Comparison of ENCODE assay signal across 1 cellular context in genomic region chr11:473415-473814, GRCh38.
TF ChIP-seq lines count a peak whose summit lies in the region.

No MANE protein-coding gene starts in this region.

TF ChIP-seq in WTC11, 78 proteins besides CTCF, POLR2A, EP300 and RAD21 (continued from another document):
- TF ChIP-seq KAT7 (CRISPR knock-in tag; IDR thresholded peaks at IDR 0.05; ENCODE audit: borderline replicate concordance): no peak
- no peak for TF ChIP-seq PRRX2 (CRISPR knock-in tag; IDR thresholded peaks at IDR 0.05)
- TF ChIP-seq, protein P1, sequence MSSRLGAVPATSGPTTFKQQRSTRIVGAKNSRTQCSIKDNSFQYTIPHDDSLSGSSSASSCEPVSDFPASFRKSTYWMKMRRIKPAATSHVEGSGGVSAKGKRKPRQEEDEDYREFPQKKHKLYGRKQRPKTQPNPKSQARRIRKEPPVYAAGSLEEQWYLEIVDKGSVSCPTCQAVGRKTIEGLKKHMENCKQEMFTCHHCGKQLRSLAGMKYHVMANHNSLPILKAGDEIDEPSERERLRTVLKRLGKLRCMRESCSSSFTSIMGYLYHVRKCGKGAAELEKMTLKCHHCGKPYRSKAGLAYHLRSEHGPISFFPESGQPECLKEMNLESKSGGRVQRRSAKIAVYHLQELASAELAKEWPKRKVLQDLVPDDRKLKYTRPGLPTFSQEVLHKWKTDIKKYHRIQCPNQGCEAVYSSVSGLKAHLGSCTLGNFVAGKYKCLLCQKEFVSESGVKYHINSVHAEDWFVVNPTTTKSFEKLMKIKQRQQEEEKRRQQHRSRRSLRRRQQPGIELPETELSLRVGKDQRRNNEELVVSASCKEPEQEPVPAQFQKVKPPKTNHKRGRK (CRISPR knock-in tag; IDR thresholded peaks at IDR 0.05; ENCODE audit: borderline replicate concordance): no peak
- no peak for TF ChIP-seq TP53 (CRISPR knock-in tag; IDR thresholded peaks at IDR 0.05)
- TF ChIP-seq, protein P2, sequence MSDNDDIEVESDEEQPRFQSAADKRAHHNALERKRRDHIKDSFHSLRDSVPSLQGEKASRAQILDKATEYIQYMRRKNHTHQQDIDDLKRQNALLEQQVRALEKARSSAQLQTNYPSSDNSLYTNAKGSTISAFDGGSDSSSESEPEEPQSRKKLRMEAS (CRISPR knock-in tag; IDR thresholded peaks at IDR 0.05): no peak
- TF ChIP-seq, protein P3, sequence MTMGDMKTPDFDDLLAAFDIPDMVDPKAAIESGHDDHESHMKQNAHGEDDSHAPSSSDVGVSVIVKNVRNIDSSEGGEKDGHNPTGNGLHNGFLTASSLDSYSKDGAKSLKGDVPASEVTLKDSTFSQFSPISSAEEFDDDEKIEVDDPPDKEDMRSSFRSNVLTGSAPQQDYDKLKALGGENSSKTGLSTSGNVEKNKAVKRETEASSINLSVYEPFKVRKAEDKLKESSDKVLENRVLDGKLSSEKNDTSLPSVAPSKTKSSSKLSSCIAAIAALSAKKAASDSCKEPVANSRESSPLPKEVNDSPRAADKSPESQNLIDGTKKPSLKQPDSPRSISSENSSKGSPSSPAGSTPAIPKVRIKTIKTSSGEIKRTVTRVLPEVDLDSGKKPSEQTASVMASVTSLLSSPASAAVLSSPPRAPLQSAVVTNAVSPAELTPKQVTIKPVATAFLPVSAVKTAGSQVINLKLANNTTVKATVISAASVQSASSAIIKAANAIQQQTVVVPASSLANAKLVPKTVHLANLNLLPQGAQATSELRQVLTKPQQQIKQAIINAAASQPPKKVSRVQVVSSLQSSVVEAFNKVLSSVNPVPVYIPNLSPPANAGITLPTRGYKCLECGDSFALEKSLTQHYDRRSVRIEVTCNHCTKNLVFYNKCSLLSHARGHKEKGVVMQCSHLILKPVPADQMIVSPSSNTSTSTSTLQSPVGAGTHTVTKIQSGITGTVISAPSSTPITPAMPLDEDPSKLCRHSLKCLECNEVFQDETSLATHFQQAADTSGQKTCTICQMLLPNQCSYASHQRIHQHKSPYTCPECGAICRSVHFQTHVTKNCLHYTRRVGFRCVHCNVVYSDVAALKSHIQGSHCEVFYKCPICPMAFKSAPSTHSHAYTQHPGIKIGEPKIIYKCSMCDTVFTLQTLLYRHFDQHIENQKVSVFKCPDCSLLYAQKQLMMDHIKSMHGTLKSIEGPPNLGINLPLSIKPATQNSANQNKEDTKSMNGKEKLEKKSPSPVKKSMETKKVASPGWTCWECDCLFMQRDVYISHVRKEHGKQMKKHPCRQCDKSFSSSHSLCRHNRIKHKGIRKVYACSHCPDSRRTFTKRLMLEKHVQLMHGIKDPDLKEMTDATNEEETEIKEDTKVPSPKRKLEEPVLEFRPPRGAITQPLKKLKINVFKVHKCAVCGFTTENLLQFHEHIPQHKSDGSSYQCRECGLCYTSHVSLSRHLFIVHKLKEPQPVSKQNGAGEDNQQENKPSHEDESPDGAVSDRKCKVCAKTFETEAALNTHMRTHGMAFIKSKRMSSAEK (CRISPR knock-in tag; IDR thresholded peaks at IDR 0.05; ENCODE audit: borderline replicate concordance): no peak
